ENCODE assay signal across 8 cellular contexts in the genomic region with DNA sequence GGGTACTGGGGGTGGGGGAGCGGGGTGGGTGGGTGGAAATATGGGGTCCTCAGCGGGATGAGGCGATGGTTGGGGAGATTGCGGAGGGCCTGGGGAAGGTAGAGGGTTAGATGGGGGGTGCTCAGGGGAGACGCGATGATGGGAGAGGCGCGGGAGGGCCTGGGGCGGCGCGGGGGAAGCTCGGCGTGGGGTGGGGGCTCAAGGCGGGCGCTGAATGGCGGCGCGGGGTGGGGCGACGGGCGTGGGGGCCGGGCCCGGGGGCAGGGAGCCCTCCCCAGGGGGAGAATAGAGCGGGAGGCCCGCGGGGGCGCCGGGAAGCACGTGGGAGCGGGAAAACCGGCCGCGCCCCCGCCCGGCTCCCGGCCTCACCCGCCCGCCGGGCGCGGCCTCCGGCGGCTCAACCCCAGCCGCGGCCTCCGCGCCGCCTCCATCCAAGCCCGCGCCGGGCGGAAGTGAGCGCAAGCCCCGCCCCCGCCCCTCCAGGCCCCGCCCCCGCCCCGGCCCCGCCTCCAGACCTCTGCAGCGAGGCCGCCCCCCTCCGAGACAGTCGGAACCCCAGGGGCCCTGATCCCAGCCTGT. TPM values are rescaled to one million over a fixed set of nuclear protein-coding genes. Genes with fewer than 3 reads are reported as not detected.
DNase-seq lines count a peak whose midpoint lies in the region; ATAC-seq and TF ChIP-seq lines count a peak whose summit lies in the region.

Gene FAAP20 (minus strand): TSS at position 454 of the 579 bp plus-strand sequence. CDS start 23 bp downstream, at position 431.

- TF ChIP-seq CTCF in adrenal gland (IDR thresholded peaks at IDR 0.05), result no peak
- no peak for TF ChIP-seq CTCF in progenitor cell of endocrine pancreas (IDR thresholded peaks at IDR 0.05; ENCODE audit: unreplicated experiment)

- peaks cover 6 to 41% (median 21%) of the 10 kb centered on the region in 4 donors for H3K4me1 Mint-ChIP-seq in CD4-positive, alpha-beta memory T cell
- H3K4me1 Mint-ChIP-seq in progenitor cell of endocrine pancreas (ENCODE audit: low read depth), result peaks cover 10% of the 10 kb centered on the region

- no peaks in the 10 kb centered on the region for H3K27me3 Mint-ChIP-seq in CD4-positive, alpha-beta memory T cell
- H3K27me3 Mint-ChIP-seq in progenitor cell of endocrine pancreas, result no peaks in the 10 kb centered on the region

- H3K27me3 ChIP-seq in CD4-positive, alpha-beta memory T cell (ENCODE audit: insufficient read depth, low read length), result no peaks in the 10 kb centered on the region
- no peaks in the 10 kb centered on the region for H3K27me3 ChIP-seq in adrenal gland

- peak within 1 kb of the TSS; percentile 64 for H3K27ac ChIP-seq in CD4-positive, alpha-beta memory T cell (ENCODE audit: low read depth, low read length)
- H3K27ac ChIP-seq in adrenal gland, result peak within 1 kb of the TSS; percentile 8 to 97 (median 87)

- peaks cover 47% of the 10 kb centered on the region for H3K4me1 ChIP-seq in CD4-positive, alpha-beta memory T cell (ENCODE audit: insufficient read depth, low read length)
- H3K4me1 ChIP-seq in adrenal gland (replicated peaks in 1 of 2), result peaks cover 14 to 53% of the 10 kb centered on the region in 2 donors

- CTCF ChIA-PET in CD4-positive, alpha-beta memory T cell (lab: Charles Lee; ENCODE audit: partially characterized antibody), result interaction anchor here (0.7 to 11.5 kb wide), 39 partner anchors 9 to 593 kb away, joined by 3 to 236 read pairs (median 5); partner anchors contain the start of genes MORN1, PANK4, PEX10 and RER1

- H3K4me3 ChIP-seq in CD4-positive, alpha-beta memory T cell (ENCODE audit: low read length in 2 of 2), result peak within 1 kb of the TSS; percentile 57 to 68
- H3K4me3 ChIP-seq in adrenal gland, result peak within 1 kb of the TSS; percentile 11 to 84 (median 30)

- peak within 1 kb of the TSS; percentile 87 to 97 (median 92) for H3K27ac Mint-ChIP-seq in CD4-positive, alpha-beta memory T cell
- peak within 1 kb of the TSS; percentile 94 for H3K27ac Mint-ChIP-seq in progenitor cell of endocrine pancreas

- H3K9me3 Mint-ChIP-seq in CD4-positive, alpha-beta memory T cell, result no peaks in the 10 kb centered on the region
- H3K9me3 Mint-ChIP-seq in progenitor cell of endocrine pancreas (ENCODE audit: low read depth), result no peaks in the 10 kb centered on the region

- intact Hi-C loops in CD4-positive, alpha-beta memory T cell (cut with micrococcal nuclease), result loop anchor here (2.0 kb wide), 3 partner anchors 106 to 392 kb away; partner anchors contain the start of genes MORN1, PRXL2B and RER1
- intact Hi-C loops in adrenal gland (cut with DNase I), result loop anchor here in 1 of 2 donors (10.0 kb wide), 1 partner anchor 350 kb away; no protein-coding TSS in a partner anchor
- intact Hi-C loops in left cardiac atrium (cut with DNase I), result loop anchor here in 1 of 2 donors (2.0 to 10.0 kb wide), 2 partner anchors 120 to 186 kb away; no protein-coding TSS in a partner anchor

- POLR2A ChIA-PET in CD4-positive, alpha-beta memory T cell (lab: Charles Lee; ENCODE audit: partially characterized antibody), result interaction anchor here (0.8 to 5.2 kb wide), 32 partner anchors 11 to 391 kb away, joined by 3 to 78 read pairs (median 6); partner anchors contain the start of genes MORN1, PANK4, PEX10 and RER1

- H3K4me3 Mint-ChIP-seq in CD4-positive, alpha-beta memory T cell, result peak within 1 kb of the TSS; percentile 82 to 94 (median 84)
- peak within 1 kb of the TSS; percentile 84 for H3K4me3 Mint-ChIP-seq in progenitor cell of endocrine pancreas (ENCODE audit: low read depth)

- no peaks in the 10 kb centered on the region for H3K36me3 ChIP-seq in CD4-positive, alpha-beta memory T cell (ENCODE audit: insufficient read depth, low read length)
- H3K36me3 ChIP-seq in adrenal gland (replicated peaks in 1 of 2), result no peaks in the 10 kb centered on the region

- no peak for DNase-seq in CD4-positive, alpha-beta memory T cell
- peak; percentile 67 for DNase-seq in RKO (ENCODE audit: low spot score)
- DNase-seq in adrenal gland, result peak in 1 of 7 donors; percentile 73
- no peak for DNase-seq in left cardiac atrium
- DNase-seq in progenitor cell of endocrine pancreas (ENCODE audit: low spot score, unreplicated experiment), result no peak
- DNase-seq in KG1 (lab: John Stamatoyannopoulos, UW), result no peak

- peaks cover 0 to 4% of the 10 kb centered on the region in 2 donors for H3K36me3 Mint-ChIP-seq in CD4-positive, alpha-beta memory T cell
- no peaks in the 10 kb centered on the region for H3K36me3 Mint-ChIP-seq in progenitor cell of endocrine pancreas (ENCODE audit: insufficient read depth)

- peak; percentile 42 for ATAC-seq in GM19043 (IDR thresholded peaks at IDR 0.05; ENCODE audit: low read depth, unreplicated experiment)
- peak; percentile 56 for ATAC-seq in HG03159 (IDR thresholded peaks at IDR 0.05; ENCODE audit: unreplicated experiment)
- peak; percentile 66 for ATAC-seq in left cardiac atrium

- H3K9me3 ChIP-seq in CD4-positive, alpha-beta memory T cell (ENCODE audit: control insufficient read depth in 1 of 2, low read length in 2 of 2), result no peaks in the 10 kb centered on the region
- no peaks in the 10 kb centered on the region for H3K9me3 ChIP-seq in adrenal gland (replicated peaks in 1 of 3)

- peak in 1 of 2 donors; percentile 46 for TF ChIP-seq POLR2A in adrenal gland (IDR thresholded peaks at IDR 0.05)

- 2 to 3% (median 3%) methylated on average over 5 to 50 of the region's 63 CpGs; no CpG with 5 or more reads in 1 of the 4 donors for WGBS in adrenal gland, 4 donors

RNA-seq across cellular contexts. Expression of gene FAAP20, which starts in this region (rescaled TPM):
- 10 to 100 TPM; 38.4 to 40.8 TPM for total RNA-seq in CD4-positive, alpha-beta memory T cell
- 10 to 100 TPM; 54.2 to 58.9 TPM for polyA plus RNA-seq in CD4-positive, alpha-beta memory T cell
- 100 to 1,000 TPM in 1 of 8 donors, 10 to 100 TPM in 7; 26.4 to 106 (median 62.0) TPM for total RNA-seq in adrenal gland
- polyA plus RNA-seq in adrenal gland, result 100 to 1,000 TPM in 2 of 3 donors, 1 to 10 TPM in 1; 2.7 to 185 (median 160) TPM
- total RNA-seq in left cardiac atrium, result 10 to 100 TPM; 35.4 to 41.4 TPM
- 74.3 and 77.9 TPM in 2 replicates for total RNA-seq in progenitor cell of endocrine pancreas
